In the genomic region with DNA sequence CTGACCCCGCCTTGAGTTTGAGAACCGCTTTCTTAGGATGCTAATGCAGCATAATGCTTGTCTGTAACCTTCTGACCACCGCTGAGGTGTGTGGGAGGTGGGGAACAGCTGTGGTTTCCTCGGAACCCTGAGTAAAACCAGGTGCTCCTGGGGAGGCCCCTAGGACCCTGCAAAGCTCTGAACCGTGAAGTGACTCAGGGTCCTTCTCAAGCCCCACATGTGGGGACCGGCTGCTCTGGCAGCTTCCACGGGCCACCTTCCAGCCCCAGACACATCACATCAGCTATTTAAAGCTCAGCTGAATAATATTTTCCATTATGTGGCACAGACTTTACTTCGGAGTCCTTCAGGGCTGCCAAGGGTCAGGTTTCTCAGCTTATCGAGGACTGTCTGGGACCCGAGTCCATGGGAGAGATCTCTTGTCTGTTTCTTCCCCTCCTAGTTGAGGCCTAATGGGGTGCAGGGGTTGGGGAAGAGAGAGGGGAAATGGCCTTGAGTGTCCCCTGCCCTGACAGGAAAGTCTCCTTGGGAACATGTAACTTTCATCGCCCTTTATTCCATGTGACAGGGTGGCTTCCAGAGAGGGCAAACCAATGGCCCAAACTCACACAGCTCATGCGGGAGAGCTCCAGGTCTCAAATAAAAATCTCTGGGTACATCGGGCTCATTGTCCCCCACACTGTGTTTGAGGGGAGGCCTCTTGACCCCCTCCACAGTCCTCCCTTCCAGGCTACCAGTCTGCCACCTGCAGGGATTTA, we compare ENCODE assay signal across 11 cellular contexts.
DNase-seq lines count a peak whose midpoint lies in the region; ATAC-seq and TF ChIP-seq lines count a peak whose summit lies in the region.
"Had no signal": no experiment of that assay in that cellular context is flagged by ENCODE, and none has a peak within 500 bp of the region (broad histone marks: within the 10 kb centered on the region; RNA-seq: fewer than 3 reads in every experiment).

No MANE protein-coding gene starts in this region.

- H3K27me3 Mint-ChIP-seq in nephron (ENCODE audit: low read depth), result peaks cover 6% of the 10 kb centered on the region
- H3K27me3 Mint-ChIP-seq in endothelial cell (ENCODE audit: unreplicated experiment), result peaks cover 1% of the 10 kb centered on the region
- H3K27me3 Mint-ChIP-seq in CD8-positive, alpha-beta memory T cell, result peaks cover 1 to 4% of the 10 kb centered on the region in 2 donors

- no peak overlapping the region for H3K4me3 Mint-ChIP-seq in nephron
- no peak overlapping the region for H3K4me3 Mint-ChIP-seq in endothelial cell (ENCODE audit: unreplicated experiment)
- H3K4me3 Mint-ChIP-seq in CD8-positive, alpha-beta memory T cell, result no peak overlapping the region

- ATAC-seq in GM18505 (IDR thresholded peaks at IDR 0.05; ENCODE audit: unreplicated experiment), result peak; percentile 55
- peak; percentile 79 for ATAC-seq in GM21390 (IDR thresholded peaks at IDR 0.05; ENCODE audit: unreplicated experiment)
- ATAC-seq in HG03280 (IDR thresholded peaks at IDR 0.05; ENCODE audit: unreplicated experiment), result peak; percentile 69
- no peak for ATAC-seq in HG03521 (IDR thresholded peaks at IDR 0.05; ENCODE audit: unreplicated experiment)
- ATAC-seq: body of pancreas had no signal

- H3K27ac Mint-ChIP-seq in nephron (peak overlapping the region in 2 of 3 experiments; percentile 83 to 88), endothelial cell (ENCODE audit: unreplicated experiment) (no peak overlapping the region)
- H3K27ac Mint-ChIP-seq in CD8-positive, alpha-beta memory T cell, result no peak overlapping the region

- CTCF ChIA-PET in CD8-positive, alpha-beta memory T cell (lab: Charles Lee), result no interaction called here

- H3K36me3 ChIP-seq in CD8-positive, alpha-beta memory T cell (ENCODE audit: insufficient read depth, low read length), result no peaks in the 10 kb centered on the region
- H3K36me3 ChIP-seq: thyroid gland had no signal

- H3K9me3 ChIP-seq in CD8-positive, alpha-beta memory T cell (ENCODE audit: low read length), result no peaks in the 10 kb centered on the region
- H3K9me3 ChIP-seq: body of pancreas, thyroid gland had no signal

- H3K27me3 ChIP-seq in CD8-positive, alpha-beta memory T cell (ENCODE audit: insufficient read depth, low read length, poor library complexity, severe bottlenecking), result no peaks in the 10 kb centered on the region
- H3K27me3 ChIP-seq: body of pancreas, thyroid gland had no signal

- POLR2A ChIA-PET in CD8-positive, alpha-beta memory T cell (lab: Charles Lee), result no interaction called here

- H3K9me3 Mint-ChIP-seq in nephron (peaks cover 8% of the 10 kb centered on the region), endothelial cell (ENCODE audit: unreplicated experiment) (no peaks in the 10 kb centered on the region)
- H3K9me3 Mint-ChIP-seq in CD8-positive, alpha-beta memory T cell, result peaks cover 0 to 9% (median 6%) of the 10 kb centered on the region in 5 donors

- H3K4me3 ChIP-seq in CD8-positive, alpha-beta memory T cell (ENCODE audit: low read length), result no peak overlapping the region
- H3K4me3 ChIP-seq: body of pancreas, thyroid gland had no signal

- no peak for DNase-seq in HT-29 (ENCODE audit: low spot score)
- DNase-seq in endothelial cell (ENCODE audit: low spot score), result no peak
- no peak for DNase-seq in CD8-positive, alpha-beta memory T cell
- DNase-seq: body of pancreas, NCI-H187, thyroid gland had no signal

- TF ChIP-seq POLR2A in GM18505 (IDR thresholded peaks at IDR 0.05; ENCODE audit: borderline replicate concordance, extremely low read depth, insufficient read depth, insufficient read length), result no peak

- no peaks in the 10 kb centered on the region for H3K4me1 ChIP-seq in CD8-positive, alpha-beta memory T cell (ENCODE audit: insufficient read depth, low read length)
- H3K4me1 ChIP-seq: body of pancreas, thyroid gland had no signal

- no peaks in the 10 kb centered on the region for H3K36me3 Mint-ChIP-seq in nephron (ENCODE audit: low read depth)
- H3K36me3 Mint-ChIP-seq in endothelial cell (ENCODE audit: low read depth, unreplicated experiment), result peaks cover 4% of the 10 kb centered on the region
- no peaks in the 10 kb centered on the region for H3K36me3 Mint-ChIP-seq in CD8-positive, alpha-beta memory T cell

- H3K4me1 Mint-ChIP-seq in nephron, result peaks cover 19% of the 10 kb centered on the region
- H3K4me1 Mint-ChIP-seq in endothelial cell (ENCODE audit: unreplicated experiment), result no peaks in the 10 kb centered on the region
- H3K4me1 Mint-ChIP-seq in CD8-positive, alpha-beta memory T cell, result no peaks in the 10 kb centered on the region

- H3K27ac ChIP-seq in CD8-positive, alpha-beta memory T cell (ENCODE audit: low read depth, low read length), result no peak overlapping the region
- H3K27ac ChIP-seq: body of pancreas, thyroid gland had no signal

- TF ChIP-seq CTCF in nephron (IDR thresholded peaks at IDR 0.05; ENCODE audit: unreplicated experiment in 3 of 3), result no peak
- TF ChIP-seq CTCF in endothelial cell (IDR thresholded peaks at IDR 0.05; ENCODE audit: unreplicated experiment), result no peak

Comparison
In these comparisons a context has a peak if more than half of its experiments do, and no peak if none do; other contexts are left out.
1. H3K27ac Mint-ChIP-seq: peak in nephron (2 of 3); none in endothelial cell (single experiment) and CD8-positive, alpha-beta memory T cell (0 of 8).